15 cellular contexts compared by ENCODE assay signal in genomic region chr6:11433860-11434259, GRCh38.
DNase-seq lines count a peak whose midpoint lies in the region; ATAC-seq, FAIRE-seq and TF ChIP-seq lines count a peak whose summit lies in the region.
"Had no signal": no experiment of that assay in that cellular context is flagged by ENCODE, and none has a peak within 500 bp of the region (broad histone marks: within the 10 kb centered on the region; RNA-seq: fewer than 3 reads in every experiment).

No MANE protein-coding gene starts in this region.

- FAIRE-seq in RCC 7860 (lab: Jason Lieb, UNC) (peak; percentile 37), H54 (lab: Jason Lieb, UNC) (no peak)

- H3K9me3 ChIP-seq in esophagus squamous epithelium: no peaks in the 10 kb centered on the region
- no peaks in the 10 kb centered on the region for H3K9me3 ChIP-seq in psoas muscle

- peak overlapping the region; percentile 94 for H3K27ac ChIP-seq in C4-2B
- H3K27ac ChIP-seq in esophagus squamous epithelium: peak overlapping the region; percentile 28 to 77 (median 66)
- peak overlapping the region; percentile 65 for H3K27ac ChIP-seq in psoas muscle
- H3K27ac ChIP-seq: SK-N-MC had no signal

- no peak for DNase-seq in RCC 7860 (ENCODE audit: low spot score)
- no peak for DNase-seq in esophagus squamous epithelium (lab: John Stamatoyannopoulos, UW)
- DNase-seq in psoas muscle: no peak
- DNase-seq in cerebellar cortex (ENCODE audit: low spot score): no peak
- DNase-seq in NCI-H1092 (lab: John Stamatoyannopoulos, UW): no peak
- DNase-seq in H54 (ENCODE audit: insufficient read length, low spot score): no peak
- no peak for DNase-seq in DMS114 treated with DMSO at 0.1 percent for 48 hours (lab: John Stamatoyannopoulos, UW; ENCODE audit: unreplicated experiment)
- DNase-seq: activated T-cell treated with anti-CD3 and anti-CD28 coated beads, Interleukin-2, amount 50 U/mL, for 24 hours; AML-193; DND-41; GOT3; kidney; nephron progenitor cell had no signal

- ATAC-seq in psoas muscle: no peak

- intact Hi-C loops in esophagus squamous epithelium (cut with DNase I) (no loop called here), psoas muscle (cut with DNase I) (no loop called here)

- H3K27me3 ChIP-seq in esophagus squamous epithelium (no peaks in the 10 kb centered on the region), psoas muscle (ENCODE audit: insufficient read depth in 3 of 3, low read length in 2 of 3) (peaks cover 0 to 1% (median 0%) of the 10 kb centered on the region in 3 donors)

- no peak for TF ChIP-seq POLR2A in esophagus squamous epithelium (IDR thresholded peaks at IDR 0.05)
- TF ChIP-seq POLR2A in H54 (IDR thresholded peaks at IDR 0.05; ENCODE audit: low read depth, low read length): no peak

- H3K4me3 ChIP-seq in esophagus squamous epithelium (no peak overlapping the region), psoas muscle (no peak overlapping the region)
- H3K4me3 ChIP-seq: SK-N-MC had no signal

- peaks cover 3 to 52% (median 39%) of the 10 kb centered on the region in 3 donors for H3K4me1 ChIP-seq in esophagus squamous epithelium
- H3K4me1 ChIP-seq in psoas muscle: peaks cover 23% of the 10 kb centered on the region

- no peaks in the 10 kb centered on the region for H3K36me3 ChIP-seq in esophagus squamous epithelium
- no peaks in the 10 kb centered on the region for H3K36me3 ChIP-seq in psoas muscle (ENCODE audit: insufficient read depth in 1 of 2, low read depth in 1 of 2)

- 52 to 55% methylated on average over 1 of the region's 1 CpG for WGBS in esophagus squamous epithelium, 2 donors
- 62 to 70% (median 64%) methylated on average over 1 of the region's 1 CpG for WGBS in psoas muscle, 3 donors

- TF ChIP-seq CTCF in C4-2B (conservative IDR thresholded peaks at IDR 0.05) (no peak), esophagus squamous epithelium (IDR thresholded peaks at IDR 0.05) (no peak), psoas muscle (IDR thresholded peaks at IDR 0.05) (no peak)
